In genomic region chr17:7204335-7204734, GRCh38 we compare ENCODE assay signal across 8 cellular contexts. TPM values are rescaled to one million over a fixed set of nuclear protein-coding genes. Genes with fewer than 3 reads are reported as not detected.
DNase-seq lines count a peak whose midpoint lies in the region; ATAC-seq and TF ChIP-seq lines count a peak whose summit lies in the region.

No MANE protein-coding gene starts in this region.

- POLR2A ChIA-PET in activated CD8-positive, alpha-beta T cell treated with anti-CD3 and anti-CD28 coated beads for 36 hours (lab: Charles Lee) = interaction anchor here (1.1 to 1.2 kb wide), 2 partner anchors 15 to 171 kb away, joined by 3 read pairs; partner anchors contain the start of genes ACADVL and DLG4

- WGBS in hepatocyte (ENCODE audit: low lambda C conversion rate, missing lambda C conversion rate) = 92% methylated on average over 13 of the region's 15 CpGs

- no peak for TF ChIP-seq CTCF in activated CD8-positive, alpha-beta T cell treated with anti-CD3 and anti-CD28 coated beads for 36 hours (IDR thresholded peaks at IDR 0.05)
- TF ChIP-seq CTCF in hepatocyte (IDR thresholded peaks at IDR 0.05; ENCODE audit: poor library complexity) = no peak

- H3K4me1 Mint-ChIP-seq in activated CD8-positive, alpha-beta T cell treated with anti-CD3 and anti-CD28 coated beads for 36 hours (ENCODE audit: low read depth) = peaks cover 28% of the 10 kb centered on the region
- H3K4me1 Mint-ChIP-seq in stimulated activated naive B cell treated with anti-CD40 and anti-IgM and Interleukin-4, amounts not matched to agents 10 μg/mL and 1 μg/mL and 100 μg/mL, for 72 hours = peaks cover 22 to 26% of the 10 kb centered on the region in 2 donors

- CTCF ChIA-PET in activated CD8-positive, alpha-beta T cell treated with anti-CD3 and anti-CD28 coated beads for 36 hours (lab: Charles Lee) = interaction anchor here (1.0 kb wide), 1 partner anchor 26 kb away, joined by 4 read pairs; no protein-coding TSS in a partner anchor

- no peaks in the 10 kb centered on the region for H3K27me3 ChIP-seq in hepatocyte

- no peaks in the 10 kb centered on the region for H3K9me3 ChIP-seq in hepatocyte (ENCODE audit: low read depth)

- H4K20me1 ChIP-seq in hepatocyte (ENCODE audit: insufficient read depth, poor library complexity, severe bottlenecking) = peaks cover 6% of the 10 kb centered on the region

- H3K4me2 ChIP-seq in hepatocyte = peak overlapping the region; percentile 77

- no peak overlapping the region for H2AFZ ChIP-seq in hepatocyte

- H3K27ac ChIP-seq in hepatocyte = peak overlapping the region; percentile 64

- intact Hi-C loops in activated CD8-positive, alpha-beta T cell treated with anti-CD3 and anti-CD28 coated beads for 36 hours (cut with micrococcal nuclease) = no loop called here

- peaks cover 5% of the 10 kb centered on the region for H3K79me2 ChIP-seq in hepatocyte

- no peaks in the 10 kb centered on the region for H3K9me2 ChIP-seq in hepatocyte (replicated peaks; ENCODE audit: insufficient read depth)

- H3K4me3 Mint-ChIP-seq in activated CD8-positive, alpha-beta T cell treated with anti-CD3 and anti-CD28 coated beads for 36 hours = peak overlapping the region; percentile 76
- H3K4me3 Mint-ChIP-seq in stimulated activated naive B cell treated with anti-CD40 and anti-IgM and Interleukin-4, amounts not matched to agents 10 μg/mL and 1 μg/mL and 100 μg/mL, for 72 hours = peak overlapping the region; percentile 88 to 91

- no peaks in the 10 kb centered on the region for H3K36me3 ChIP-seq in hepatocyte (replicated peaks; ENCODE audit: insufficient read depth, low read depth)

- peak; percentile 9 for ATAC-seq in activated CD8-positive, alpha-beta T cell treated with anti-CD3 and anti-CD28 coated beads for 36 hours
- ATAC-seq in stimulated activated naive B cell treated with anti-CD40 and anti-IgM and Interleukin-4, amounts not matched to agents 10 μg/mL and 1 μg/mL and 100 μg/mL, for 72 hours (replicated peaks) = peak in 1 of 2 donors; percentile 2

- DNase-seq in NCI-H1092 treated with DMSO at 0.1 percent for 48 hours (lab: John Stamatoyannopoulos, UW) (peak; percentile 25), NCI-H1092 (lab: John Stamatoyannopoulos, UW) (no peak), hepatocyte (ENCODE audit: low spot score) (no peak), hepatic stellate cell (ENCODE audit: low spot score) (no peak), inferior parietal cortex (ENCODE audit: extremely low spot score) (no peak)
- DNase-seq in activated CD8-positive, alpha-beta T cell treated with anti-CD3 and anti-CD28 coated beads for 36 hours = no peak
- DNase-seq in stimulated activated naive B cell treated with anti-CD40 and anti-IgM and Interleukin-4, amounts not matched to agents 10 μg/mL and 1 μg/mL and 100 μg/mL, for 72 hours = no peak
- no peak for DNase-seq in activated CD4-positive, CD25-positive, alpha-beta regulatory T cell treated with anti-CD3 and anti-CD28 coated beads, Interleukin-2, amount 50 U/mL, for 72 hours

- H3K4me1 ChIP-seq in hepatocyte (ENCODE audit: insufficient read depth) = no peaks in the 10 kb centered on the region

- H3K4me3 ChIP-seq in hepatocyte = peak overlapping the region; percentile 25

- no peaks in the 10 kb centered on the region for H3K27me3 Mint-ChIP-seq in activated CD8-positive, alpha-beta T cell treated with anti-CD3 and anti-CD28 coated beads for 36 hours
- H3K27me3 Mint-ChIP-seq in stimulated activated naive B cell treated with anti-CD40 and anti-IgM and Interleukin-4, amounts not matched to agents 10 μg/mL and 1 μg/mL and 100 μg/mL, for 72 hours = no peaks in the 10 kb centered on the region

- H3K9me3 Mint-ChIP-seq in activated CD8-positive, alpha-beta T cell treated with anti-CD3 and anti-CD28 coated beads for 36 hours = no peaks in the 10 kb centered on the region
- no peaks in the 10 kb centered on the region for H3K9me3 Mint-ChIP-seq in stimulated activated naive B cell treated with anti-CD40 and anti-IgM and Interleukin-4, amounts not matched to agents 10 μg/mL and 1 μg/mL and 100 μg/mL, for 72 hours

- H3K27ac Mint-ChIP-seq in activated CD8-positive, alpha-beta T cell treated with anti-CD3 and anti-CD28 coated beads for 36 hours = peak overlapping the region; percentile 93
- H3K27ac Mint-ChIP-seq in stimulated activated naive B cell treated with anti-CD40 and anti-IgM and Interleukin-4, amounts not matched to agents 10 μg/mL and 1 μg/mL and 100 μg/mL, for 72 hours = peak overlapping the region; percentile 97

- H3K36me3 Mint-ChIP-seq in activated CD8-positive, alpha-beta T cell treated with anti-CD3 and anti-CD28 coated beads for 36 hours (ENCODE audit: low read depth) = no peaks in the 10 kb centered on the region
- H3K36me3 Mint-ChIP-seq in stimulated activated naive B cell treated with anti-CD40 and anti-IgM and Interleukin-4, amounts not matched to agents 10 μg/mL and 1 μg/mL and 100 μg/mL, for 72 hours = peaks cover 0 to 3% of the 10 kb centered on the region in 2 donors

RNA-seq across cellular contexts. Expression of gene DLG4, which starts 15.3 kb away (rescaled TPM):
- total RNA-seq in activated CD8-positive, alpha-beta T cell treated with anti-CD3 and anti-CD28 coated beads for 36 hours = 1 to 10 TPM; 9.5 to 9.7 TPM
- total RNA-seq in hepatocyte = 8.4 and 10.7 TPM in 2 replicates
- polyA plus RNA-seq in hepatocyte = 2.9 and 7.6 TPM in 2 replicates

RNA-seq across cellular contexts. Expression of gene ACADVL, which starts 15.4 kb away (rescaled TPM):
- 100 to 1,000 TPM; 288 to 291 TPM for total RNA-seq in activated CD8-positive, alpha-beta T cell treated with anti-CD3 and anti-CD28 coated beads for 36 hours
- 298 and 469 TPM in 2 replicates for total RNA-seq in hepatocyte
- 1,250 and 1,676 TPM in 2 replicates for polyA plus RNA-seq in hepatocyte

RNA-seq across cellular contexts. Expression of gene ASGR1, which starts 25.2 kb away (rescaled TPM):
- 1 to 10 TPM; 2.6 to 3.9 TPM for total RNA-seq in activated CD8-positive, alpha-beta T cell treated with anti-CD3 and anti-CD28 coated beads for 36 hours
- total RNA-seq in hepatocyte = 59.6 and 74.0 TPM in 2 replicates
- 113 and 140 TPM in 2 replicates for polyA plus RNA-seq in hepatocyte

RNA-seq across cellular contexts. Expression of gene DVL2, which starts 30.0 kb away (rescaled TPM):
- total RNA-seq in activated CD8-positive, alpha-beta T cell treated with anti-CD3 and anti-CD28 coated beads for 36 hours = 10 to 100 TPM; 50.0 to 53.6 TPM
- total RNA-seq in hepatocyte = 56.1 and 62.1 TPM in 2 replicates
- polyA plus RNA-seq in hepatocyte = 74.6 and 74.7 TPM in 2 replicates

RNA-seq across cellular contexts. Expression of gene PHF23, which starts 34.9 kb away (rescaled TPM):
- total RNA-seq in activated CD8-positive, alpha-beta T cell treated with anti-CD3 and anti-CD28 coated beads for 36 hours = 10 to 100 TPM; 17.8 to 24.4 TPM
- total RNA-seq in hepatocyte = 53.9 and 57.9 TPM in 2 replicates
- 77.7 and 78.6 TPM in 2 replicates for polyA plus RNA-seq in hepatocyte

Comparison
In these comparisons a context has a peak if more than half of its experiments do, and no peak if none do; other contexts are left out.
1. RNA of gene ASGR1, which starts 25.2 kb away (total RNA-seq): 59.6 to 74.0 TPM in hepatocyte; 2.6 to 3.9 TPM in activated CD8-positive, alpha-beta T cell treated with anti-CD3 and anti-CD28 coated beads for 36 hours; every median in the first group is over 10 times any median in the second.